Comparison of ENCODE assay signal across 8 cellular contexts in genomic region chr22:36329217-36330078, GRCh38. TPM values are rescaled to one million over a fixed set of nuclear protein-coding genes. Genes with fewer than 3 reads are reported as not detected.
DNase-seq lines count a peak whose midpoint lies in the region; TF ChIP-seq lines count a peak whose summit lies in the region.

No MANE protein-coding gene starts in this region.

- DNase-seq in HL-60 (ENCODE audit: low read depth in 1 of 2, low spot score in 1 of 2) (peak; percentile 81 to 95), SJSA1 (ENCODE audit: low read depth in 1 of 2, low spot score in 2 of 2) (peak; percentile 99), cardiac muscle cell (ENCODE audit: low read depth in 1 of 2, low spot score in 1 of 2) (peak; percentile 96), pulmonary artery endothelial cell (ENCODE audit: low read depth, low spot score) (peak; percentile 96), NCI-H128 (lab: John Stamatoyannopoulos, UW; ENCODE audit: unreplicated experiment) (no peak), D341Med (ENCODE audit: low spot score) (no peak)
- peak; percentile 91 for DNase-seq in activated naive CD4-positive, alpha-beta T cell treated with anti-CD3 and anti-CD28 coated beads for 36 hours

- H3K27me3 ChIP-seq in HL-60 (ENCODE audit: insufficient read depth, poor library complexity, severe bottlenecking): no peaks in the 10 kb centered on the region
- no peaks in the 10 kb centered on the region for H3K27me3 ChIP-seq in SJSA1 (replicated peaks)
- H3K27me3 ChIP-seq in cardiac muscle cell: no peaks in the 10 kb centered on the region

- H3K4me1 Mint-ChIP-seq in activated naive CD4-positive, alpha-beta T cell treated with anti-CD3 and anti-CD28 coated beads for 36 hours (ENCODE audit: low read depth): peaks cover 77% of the 10 kb centered on the region

- H3K36me3 Mint-ChIP-seq in activated naive CD4-positive, alpha-beta T cell treated with anti-CD3 and anti-CD28 coated beads for 36 hours (ENCODE audit: low read depth): peaks cover 77% of the 10 kb centered on the region

- intact Hi-C loops in activated naive CD4-positive, alpha-beta T cell treated with anti-CD3 and anti-CD28 coated beads for 36 hours (cut with micrococcal nuclease): loop anchor here (1.0 kb wide), 2 partner anchors 28 to 106 kb away; no protein-coding TSS in a partner anchor

- no peak overlapping the region for H3K4me3 ChIP-seq in HL-60 (replicated peaks; ENCODE audit: insufficient read depth, low read length)
- no peak overlapping the region for H3K4me3 ChIP-seq in SJSA1
- no peak overlapping the region for H3K4me3 ChIP-seq in cardiac muscle cell
- no peak overlapping the region for H3K4me3 ChIP-seq in urinary bladder (ENCODE audit: low read depth, low read length)

- H3K9me3 Mint-ChIP-seq in activated naive CD4-positive, alpha-beta T cell treated with anti-CD3 and anti-CD28 coated beads for 36 hours: no peaks in the 10 kb centered on the region

- peaks cover 87% of the 10 kb centered on the region for H3K36me3 ChIP-seq in SJSA1
- peaks cover 26% of the 10 kb centered on the region for H3K36me3 ChIP-seq in cardiac muscle cell
- no peaks in the 10 kb centered on the region for H3K36me3 ChIP-seq in urinary bladder (ENCODE audit: insufficient read depth)

- H3K9me3 ChIP-seq in SJSA1 (replicated peaks) (no peaks in the 10 kb centered on the region), cardiac muscle cell (ENCODE audit: low read depth) (no peaks in the 10 kb centered on the region)

- WGBS in urinary bladder: 19% methylated on average over 24 of the region's 24 CpGs

- H3K4me3 Mint-ChIP-seq in activated naive CD4-positive, alpha-beta T cell treated with anti-CD3 and anti-CD28 coated beads for 36 hours: peak overlapping the region; percentile 80

- TF ChIP-seq CTCF in HL-60 (IDR thresholded peaks at IDR 0.05; ENCODE audit: insufficient read depth, low read length) (no peak), cardiac muscle cell (IDR thresholded peaks at IDR 0.05; ENCODE audit: low read depth, low read length) (no peak)

- peak overlapping the region; percentile 100 for H3K27ac Mint-ChIP-seq in activated naive CD4-positive, alpha-beta T cell treated with anti-CD3 and anti-CD28 coated beads for 36 hours

- no peaks in the 10 kb centered on the region for H3K27me3 Mint-ChIP-seq in activated naive CD4-positive, alpha-beta T cell treated with anti-CD3 and anti-CD28 coated beads for 36 hours (ENCODE audit: low read depth)

- H3K4me1 ChIP-seq in SJSA1 (replicated peaks) (peaks cover 98% of the 10 kb centered on the region), cardiac muscle cell (ENCODE audit: low read depth) (peaks cover 81% of the 10 kb centered on the region), urinary bladder (ENCODE audit: insufficient read depth) (peaks cover 7% of the 10 kb centered on the region)

- CTCF ChIA-PET in activated naive CD4-positive, alpha-beta T cell treated with anti-CD3 and anti-CD28 coated beads for 36 hours (lab: Charles Lee): interaction anchor here (0.7 to 2.5 kb wide), 4 partner anchors 27 to 142 kb away, joined by 3 to 18 read pairs (median 3); no protein-coding TSS in a partner anchor

- H3K27ac ChIP-seq in HL-60 (replicated peaks) (peak overlapping the region; percentile 95), SJSA1 (peak overlapping the region; percentile 98), cardiac muscle cell (peak overlapping the region; percentile 100), urinary bladder (ENCODE audit: low read depth) (peak overlapping the region; percentile 92)

RNA-seq across cellular contexts. Expression of gene MYH9, which starts 58.3 kb away (rescaled TPM):
- 510 and 668 TPM in 2 replicates for total RNA-seq in SJSA1 (2014; rRNA removed; shearing (Covaris generic))
- total RNA-seq in activated naive CD4-positive, alpha-beta T cell treated with anti-CD3 and anti-CD28 coated beads for 36 hours: 100 to 1,000 TPM; 574 to 625 TPM
- total RNA-seq in cardiac muscle cell (131 and 174 TPM in 2 replicates), pulmonary artery endothelial cell (1,280 and 1,511 TPM in 2 replicates), urinary bladder (150 TPM)
- polyA plus RNA-seq in cardiac muscle cell (88.7 and 98.0 TPM in 2 replicates), urinary bladder (258 TPM)

Comparison
In these comparisons a context has a peak if more than half of its experiments do, and no peak if none do; other contexts are left out.
1. DNase-seq: peak in HL-60 (2 of 2), SJSA1 (2 of 2), activated naive CD4-positive, alpha-beta T cell treated with anti-CD3 and anti-CD28 coated beads for 36 hours (single experiment), cardiac muscle cell (2 of 2) and pulmonary artery endothelial cell (single experiment); none in NCI-H128 (single experiment) and D341Med (single experiment).
2. Peak in every context shown above with its lines, with median percentiles within 50 percentile points of each other: H3K27ac ChIP-seq.